ENCODE assay signal across 8 cellular contexts in genomic region chr1:109640285-109640865, GRCh38. TPM values are rescaled to one million over a fixed set of nuclear protein-coding genes. Genes with fewer than 3 reads are reported as not detected.
DNase-seq lines count a peak whose midpoint lies in the region; ATAC-seq and TF ChIP-seq lines count a peak whose summit lies in the region.

No MANE protein-coding gene starts in this region.

- DNase-seq in M059J (ENCODE audit: low read depth) (peak; percentile 61), SKM-1 treated with dmso at 0.1 percent for 144 hours (lab: John Stamatoyannopoulos, UW; ENCODE audit: unreplicated experiment) (peak; percentile 55), heart right ventricle (peak; percentile 83 to 87), sciatic nerve (ENCODE audit: low spot score) (peak; percentile 95)
- peak; percentile 91 for DNase-seq in activated naive CD4-positive, alpha-beta T cell treated with anti-CD3 and anti-CD28 coated beads, Interleukin-2, amount 50 U/mL, for 16 hours

- peak; percentile 95 for TF ChIP-seq CTCF in C4-2B (conservative IDR thresholded peaks at IDR 0.05)
- peak; percentile 83 to 99 (median 96) for TF ChIP-seq CTCF in heart right ventricle (IDR thresholded peaks at IDR 0.05)

- H3K4me3 ChIP-seq in heart right ventricle: no peak overlapping the region

- no peak overlapping the region for H3K27ac ChIP-seq in C4-2B
- H3K27ac ChIP-seq in heart right ventricle: no peak overlapping the region

- H3K27me3 ChIP-seq in heart right ventricle: no peaks in the 10 kb centered on the region

- ATAC-seq in GM19452 (IDR thresholded peaks at IDR 0.05; ENCODE audit: unreplicated experiment) (peak; percentile 59), heart right ventricle (peak; percentile 59 to 77 (median 68)), sciatic nerve (peak; percentile 50), GM19463 (IDR thresholded peaks at IDR 0.05; ENCODE audit: unreplicated experiment) (no peak)

- 40% methylated on average over 5 of the region's 5 CpGs for WGBS in heart right ventricle, 2 donors

- intact Hi-C loops in heart right ventricle (cut with DNase I): loop anchor here in 8 of 10 donors (2.0 to 10.0 kb wide), 5 partner anchors 47 to 344 kb away; partner anchors contain the start of genes GSTM1 (in 4 of the 8), GNAI3 (in 3 of the 8) and AHCYL1 (in 1 of the 8)
- intact Hi-C loops in sciatic nerve (cut with DNase I): loop anchor here (5.0 kb wide), 1 partner anchor 132 kb away; no protein-coding TSS in a partner anchor

- H3K9me3 ChIP-seq in heart right ventricle: no peaks in the 10 kb centered on the region

- H3K4me1 ChIP-seq in heart right ventricle: peaks cover 2 to 25% (median 18%) of the 10 kb centered on the region in 9 donors

- H3K36me3 ChIP-seq in heart right ventricle: no peaks in the 10 kb centered on the region

RNA-seq across cellular contexts. Expression of gene GSTM4, which starts 15.5 kb away (rescaled TPM):
- total RNA-seq in M059J (2014; rRNA removed; shearing (Covaris generic)): 23.8 and 37.4 TPM in 2 replicates
- total RNA-seq in heart right ventricle (10 to 100 TPM; 29.9 to 62.1 (median 43.5) TPM), sciatic nerve (36.7 TPM)
- polyA plus RNA-seq in heart right ventricle: 10 to 100 TPM; 22.8 to 41.3 TPM

RNA-seq across cellular contexts. Expression of gene AMPD2, which starts 20.7 kb away (rescaled TPM):
- total RNA-seq in M059J (2014; rRNA removed; shearing (Covaris generic)): 86.0 and 106 TPM in 2 replicates
- 10 to 100 TPM in 7 of 10 donors, 1 to 10 TPM in 3; 6.4 to 18.2 (median 11.5) TPM for total RNA-seq in heart right ventricle
- polyA plus RNA-seq in heart right ventricle: 10 to 100 TPM; 12.3 to 15.2 TPM
- total RNA-seq in sciatic nerve: 49.5 TPM

RNA-seq across cellular contexts. Expression of gene GNAT2, which starts 21.0 kb away (rescaled TPM):
- total RNA-seq in M059J (2014; rRNA removed; shearing (Covaris generic)): 0.12 TPM in 1 of 2 replicates, not detected in the other
- total RNA-seq in heart right ventricle (not detected), sciatic nerve (not detected)
- polyA plus RNA-seq in heart right ventricle: under 1 TPM in 1 of 2 donors, not detected in 1; 0.04 TPM

RNA-seq across cellular contexts. Expression of gene GSTM2, which starts 27.5 kb away (rescaled TPM):
- 10.7 and 17.4 TPM in 2 replicates for total RNA-seq in M059J (2014; rRNA removed; shearing (Covaris generic))
- total RNA-seq in heart right ventricle: 10 to 100 TPM; 56.9 to 93.3 (median 68.1) TPM
- polyA plus RNA-seq in heart right ventricle: 100 to 1,000 TPM in 1 of 2 donors, 10 to 100 TPM in 1; 23.1 to 113 TPM
- total RNA-seq in sciatic nerve: 194 TPM

RNA-seq across cellular contexts. Expression of gene GSTM1, which starts 47.2 kb away (rescaled TPM):
- not detected in 2 replicates for total RNA-seq in M059J (2014; rRNA removed; shearing (Covaris generic))
- total RNA-seq in heart right ventricle (10 to 100 TPM in 6 of 10 donors, not detected in 4; 28.7 to 57.7 (median 36.9) TPM), sciatic nerve (91.5 TPM)
- 10 to 100 TPM in 1 of 2 donors, under 1 TPM in 1; 0.19 to 39.6 TPM for polyA plus RNA-seq in heart right ventricle
